Comparison of ENCODE assay signal across 30 cellular contexts in genomic region chr4:9976781-9977180, GRCh38. TPM values are rescaled to one million over a fixed set of nuclear protein-coding genes. Genes with fewer than 3 reads are reported as not detected.
A peak's percentile ranks its signal among the peaks of the same experiment; 100 is the strongest.
DNase-seq lines count a peak whose midpoint lies in the region; ATAC-seq, FAIRE-seq and TF ChIP-seq lines count a peak whose summit lies in the region.
"Had no signal": no experiment of that assay in that cellular context is flagged by ENCODE, and none has a peak within 500 bp of the region (broad histone marks: within the 10 kb centered on the region; RNA-seq: fewer than 3 reads in every experiment).

No MANE protein-coding gene starts in this region.

- CTCF ChIA-PET in activated CD4-positive, alpha-beta memory T cell treated with anti-CD3 and anti-CD28 coated beads, Interleukin-2, amount 10 ng/mL, durations not matched to agents 7 days and 5 days (lab: Charles Lee) = no interaction called here
- CTCF ChIA-PET in activated CD4-positive, alpha-beta memory T cell treated with anti-CD3 and anti-CD28 coated beads for 36 hours (lab: Charles Lee) = no interaction called here
- CTCF ChIA-PET in activated CD8-positive, alpha-beta T cell treated with anti-CD3 and anti-CD28 coated beads, Interleukin-2, amount 10 ng/mL, durations not matched to agents 7 days and 5 days (lab: Charles Lee) = interaction anchor here (1.1 kb wide), 1 partner anchor 38 kb away, joined by 5 read pairs; no protein-coding TSS in a partner anchor

- FAIRE-seq in bronchial epithelial cell (lab: Jason Lieb, UNC) = peak; percentile 40
- no peak for FAIRE-seq in urothelium cell line (lab: Jason Lieb, UNC)
- FAIRE-seq: GM12891 had no signal

- no peak for TF ChIP-seq CTCF in bronchial epithelial cell (IDR thresholded peaks at IDR 0.05; ENCODE audit: insufficient read depth, low read length, severe bottlenecking)

- intact Hi-C loops in activated CD4-positive, alpha-beta memory T cell treated with anti-CD3 and anti-CD28 coated beads for 36 hours (cut with micrococcal nuclease) = no loop called here

- DNase-seq in activated CD4-positive, alpha-beta memory T cell treated with anti-CD3 and anti-CD28 coated beads, Interleukin-2, amount 10 ng/mL, durations not matched to agents 7 days and 5 days = peak; percentile 21
- DNase-seq in activated CD4-positive, alpha-beta memory T cell treated with anti-CD3 and anti-CD28 coated beads for 36 hours = no peak
- peak; percentile 33 for DNase-seq in activated CD8-positive, alpha-beta T cell treated with anti-CD3 and anti-CD28 coated beads, Interleukin-2, amount 10 ng/mL, durations not matched to agents 7 days and 5 days
- no peak for DNase-seq in bronchial epithelial cell (ENCODE audit: low read depth)
- peak in 1 of 2 donors; percentile 45 for DNase-seq in stimulated activated effector memory CD8-positive, alpha-beta T cell treated with anti-CD3 and anti-CD28 coated beads, Interleukin-12 subunit alpha, Interleukin-12 subunit beta, amount 100 ng/mL, for 72 hours (ENCODE audit: low spot score in 2 of 2)
- DNase-seq in urothelium cell line (ENCODE audit: low spot score) = no peak
- DNase-seq: 8988T; ACHN; BE2C; CD8-positive, alpha-beta memory T cell; DMS 273 treated with DMSO at 0.1 percent for 48 hours; DMS79; EL; GDM1; GOT3; HCEC 1CT; NCI-H1048; NCI-H1417; NCI-H1694 treated with DMSO at 0.1 percent for 48 hours; NCI-H2081; NCI-H2227 treated with DMSO at 0.1 percent for 48 hours; NCI-H526 treated with DMSO at 0.1 percent for 48 hours; SHP77 treated with DMSO at 0.1 percent for 48 hours had no signal

- peaks cover 17% of the 10 kb centered on the region for H3K4me1 Mint-ChIP-seq in activated CD4-positive, alpha-beta memory T cell treated with anti-CD3 and anti-CD28 coated beads, Interleukin-2, amount 10 ng/mL, durations not matched to agents 7 days and 5 days
- H3K4me1 Mint-ChIP-seq in activated CD4-positive, alpha-beta memory T cell treated with anti-CD3 and anti-CD28 coated beads for 36 hours (ENCODE audit: low read depth) = no peaks in the 10 kb centered on the region
- H3K4me1 Mint-ChIP-seq in activated CD8-positive, alpha-beta T cell treated with anti-CD3 and anti-CD28 coated beads, Interleukin-2, amount 10 ng/mL, durations not matched to agents 7 days and 5 days (ENCODE audit: low read depth) = peaks cover 29% of the 10 kb centered on the region
- H3K4me1 Mint-ChIP-seq in stimulated activated effector memory CD8-positive, alpha-beta T cell treated with anti-CD3 and anti-CD28 coated beads, Interleukin-12 subunit alpha, Interleukin-12 subunit beta, amount 100 ng/mL, for 72 hours = no peaks in the 10 kb centered on the region
- H3K4me1 Mint-ChIP-seq: CD14-positive monocyte; CD8-positive, alpha-beta memory T cell had no signal

- no peaks in the 10 kb centered on the region for H3K27me3 ChIP-seq in bronchial epithelial cell (ENCODE audit: control insufficient read depth, insufficient read depth, low read length)
- H3K27me3 ChIP-seq: BE2C had no signal

- H3K36me3 Mint-ChIP-seq in activated CD4-positive, alpha-beta memory T cell treated with anti-CD3 and anti-CD28 coated beads, Interleukin-2, amount 10 ng/mL, durations not matched to agents 7 days and 5 days (ENCODE audit: low read depth) = peaks cover 19% of the 10 kb centered on the region
- H3K36me3 Mint-ChIP-seq in activated CD4-positive, alpha-beta memory T cell treated with anti-CD3 and anti-CD28 coated beads for 36 hours = peaks cover 3% of the 10 kb centered on the region
- H3K36me3 Mint-ChIP-seq in activated CD8-positive, alpha-beta T cell treated with anti-CD3 and anti-CD28 coated beads, Interleukin-2, amount 10 ng/mL, durations not matched to agents 7 days and 5 days (ENCODE audit: low read depth) = peaks cover 21% of the 10 kb centered on the region
- no peaks in the 10 kb centered on the region for H3K36me3 Mint-ChIP-seq in stimulated activated effector memory CD8-positive, alpha-beta T cell treated with anti-CD3 and anti-CD28 coated beads, Interleukin-12 subunit alpha, Interleukin-12 subunit beta, amount 100 ng/mL, for 72 hours

- POLR2A ChIA-PET in activated CD4-positive, alpha-beta memory T cell treated with anti-CD3 and anti-CD28 coated beads, Interleukin-2, amount 10 ng/mL, durations not matched to agents 7 days and 5 days (lab: Charles Lee) = interaction anchor here (1.5 kb wide), 1 partner anchor 27 kb away, joined by 4 read pairs; no protein-coding TSS in a partner anchor
- POLR2A ChIA-PET in activated CD4-positive, alpha-beta memory T cell treated with anti-CD3 and anti-CD28 coated beads for 36 hours (lab: Charles Lee) = no interaction called here
- POLR2A ChIA-PET in activated CD8-positive, alpha-beta T cell treated with anti-CD3 and anti-CD28 coated beads, Interleukin-2, amount 10 ng/mL, durations not matched to agents 7 days and 5 days (lab: Charles Lee) = no interaction called here

- no peak overlapping the region for H3K4me3 ChIP-seq in bronchial epithelial cell (ENCODE audit: low read depth, low read length)

- H3K4me3 Mint-ChIP-seq in activated CD4-positive, alpha-beta memory T cell treated with anti-CD3 and anti-CD28 coated beads, Interleukin-2, amount 10 ng/mL, durations not matched to agents 7 days and 5 days = no peak overlapping the region
- H3K4me3 Mint-ChIP-seq in activated CD4-positive, alpha-beta memory T cell treated with anti-CD3 and anti-CD28 coated beads for 36 hours = no peak overlapping the region
- no peak overlapping the region for H3K4me3 Mint-ChIP-seq in activated CD8-positive, alpha-beta T cell treated with anti-CD3 and anti-CD28 coated beads, Interleukin-2, amount 10 ng/mL, durations not matched to agents 7 days and 5 days
- H3K4me3 Mint-ChIP-seq in stimulated activated effector memory CD8-positive, alpha-beta T cell treated with anti-CD3 and anti-CD28 coated beads, Interleukin-12 subunit alpha, Interleukin-12 subunit beta, amount 100 ng/mL, for 72 hours = no peak overlapping the region
- H3K4me3 Mint-ChIP-seq: CD14-positive monocyte; CD8-positive, alpha-beta memory T cell had no signal

- no peak overlapping the region for H3K27ac Mint-ChIP-seq in activated CD4-positive, alpha-beta memory T cell treated with anti-CD3 and anti-CD28 coated beads, Interleukin-2, amount 10 ng/mL, durations not matched to agents 7 days and 5 days
- H3K27ac Mint-ChIP-seq in activated CD4-positive, alpha-beta memory T cell treated with anti-CD3 and anti-CD28 coated beads for 36 hours = no peak overlapping the region
- peak overlapping the region; percentile 22 for H3K27ac Mint-ChIP-seq in activated CD8-positive, alpha-beta T cell treated with anti-CD3 and anti-CD28 coated beads, Interleukin-2, amount 10 ng/mL, durations not matched to agents 7 days and 5 days
- H3K27ac Mint-ChIP-seq in stimulated activated effector memory CD8-positive, alpha-beta T cell treated with anti-CD3 and anti-CD28 coated beads, Interleukin-12 subunit alpha, Interleukin-12 subunit beta, amount 100 ng/mL, for 72 hours = no peak overlapping the region
- H3K27ac Mint-ChIP-seq: CD8-positive, alpha-beta memory T cell had no signal

- peaks cover 13% of the 10 kb centered on the region for H3K36me3 ChIP-seq in bronchial epithelial cell (ENCODE audit: control insufficient read depth, insufficient read depth, low read length)
- H3K36me3 ChIP-seq: BE2C had no signal

- ATAC-seq in activated CD8-positive, alpha-beta T cell treated with anti-CD3 and anti-CD28 coated beads, Interleukin-2, amount 10 ng/mL, durations not matched to agents 7 days and 5 days = peak; percentile 51
- peak; percentile 61 for ATAC-seq in stimulated activated effector memory CD8-positive, alpha-beta T cell treated with anti-CD3 and anti-CD28 coated beads, Interleukin-12 subunit alpha, Interleukin-12 subunit beta, amount 100 ng/mL, for 72 hours
- ATAC-seq in HG03139 (IDR thresholded peaks at IDR 0.05; ENCODE audit: unreplicated experiment) (no peak), GM19035 (IDR thresholded peaks at IDR 0.05; ENCODE audit: unreplicated experiment) (no peak)
- ATAC-seq: Panc1 had no signal

- H3K27me3 Mint-ChIP-seq in activated CD4-positive, alpha-beta memory T cell treated with anti-CD3 and anti-CD28 coated beads, Interleukin-2, amount 10 ng/mL, durations not matched to agents 7 days and 5 days = no peaks in the 10 kb centered on the region
- H3K27me3 Mint-ChIP-seq in activated CD4-positive, alpha-beta memory T cell treated with anti-CD3 and anti-CD28 coated beads for 36 hours = no peaks in the 10 kb centered on the region
- no peaks in the 10 kb centered on the region for H3K27me3 Mint-ChIP-seq in activated CD8-positive, alpha-beta T cell treated with anti-CD3 and anti-CD28 coated beads, Interleukin-2, amount 10 ng/mL, durations not matched to agents 7 days and 5 days (ENCODE audit: low read depth)
- H3K27me3 Mint-ChIP-seq: CD8-positive, alpha-beta memory T cell had no signal

- peaks cover 22% of the 10 kb centered on the region for H3K9me3 Mint-ChIP-seq in activated CD4-positive, alpha-beta memory T cell treated with anti-CD3 and anti-CD28 coated beads, Interleukin-2, amount 10 ng/mL, durations not matched to agents 7 days and 5 days
- H3K9me3 Mint-ChIP-seq in activated CD4-positive, alpha-beta memory T cell treated with anti-CD3 and anti-CD28 coated beads for 36 hours = peaks cover 9% of the 10 kb centered on the region
- peaks cover 28% of the 10 kb centered on the region for H3K9me3 Mint-ChIP-seq in activated CD8-positive, alpha-beta T cell treated with anti-CD3 and anti-CD28 coated beads, Interleukin-2, amount 10 ng/mL, durations not matched to agents 7 days and 5 days (ENCODE audit: insufficient read depth)
- peaks cover 12% of the 10 kb centered on the region for H3K9me3 Mint-ChIP-seq in stimulated activated effector memory CD8-positive, alpha-beta T cell treated with anti-CD3 and anti-CD28 coated beads, Interleukin-12 subunit alpha, Interleukin-12 subunit beta, amount 100 ng/mL, for 72 hours

RNA-seq across cellular contexts. Expression of gene SLC2A9, which starts 44.5 kb away (rescaled TPM):
- total RNA-seq in activated CD4-positive, alpha-beta memory T cell treated with anti-CD3 and anti-CD28 coated beads, Interleukin-2, amount 10 ng/mL, durations not matched to agents 7 days and 5 days = under 1 TPM; 0.55 to 0.83 TPM
- under 1 TPM; 0.10 to 0.65 TPM for total RNA-seq in activated CD4-positive, alpha-beta memory T cell treated with anti-CD3 and anti-CD28 coated beads for 36 hours
- total RNA-seq in activated CD8-positive, alpha-beta T cell treated with anti-CD3 and anti-CD28 coated beads, Interleukin-2, amount 10 ng/mL, durations not matched to agents 7 days and 5 days = 1 to 10 TPM; 1.3 to 1.7 TPM
- 29.7 and 71.0 TPM in 2 replicates for total RNA-seq in bronchial epithelial cell
- total RNA-seq: NCI-H460, OCI-LY7 had no signal

Comparison
In these comparisons a context has a peak if more than half of its experiments do, and no peak if none do; other contexts are left out.
1. DNase-seq: peak in activated CD4-positive, alpha-beta memory T cell treated with anti-CD3 and anti-CD28 coated beads, Interleukin-2, amount 10 ng/mL, durations not matched to agents 7 days and 5 days (single experiment) and activated CD8-positive, alpha-beta T cell treated with anti-CD3 and anti-CD28 coated beads, Interleukin-2, amount 10 ng/mL, durations not matched to agents 7 days and 5 days (single experiment); none in activated CD4-positive, alpha-beta memory T cell treated with anti-CD3 and anti-CD28 coated beads for 36 hours (single experiment), bronchial epithelial cell (single experiment) and urothelium cell line (single experiment).
2. ATAC-seq: peak in activated CD8-positive, alpha-beta T cell treated with anti-CD3 and anti-CD28 coated beads, Interleukin-2, amount 10 ng/mL, durations not matched to agents 7 days and 5 days (single experiment) and stimulated activated effector memory CD8-positive, alpha-beta T cell treated with anti-CD3 and anti-CD28 coated beads, Interleukin-12 subunit alpha, Interleukin-12 subunit beta, amount 100 ng/mL, for 72 hours (single experiment); none in HG03139 (single experiment) and GM19035 (single experiment).
3. RNA of gene SLC2A9, which starts 44.5 kb away (total RNA-seq): 29.7 to 71.0 TPM in bronchial epithelial cell; 1.3 to 1.7 TPM in activated CD8-positive, alpha-beta T cell treated with anti-CD3 and anti-CD28 coated beads, Interleukin-2, amount 10 ng/mL, durations not matched to agents 7 days and 5 days, 0.55 to 0.83 TPM in activated CD4-positive, alpha-beta memory T cell treated with anti-CD3 and anti-CD28 coated beads, Interleukin-2, amount 10 ng/mL, durations not matched to agents 7 days and 5 days and 0.10 to 0.65 TPM in activated CD4-positive, alpha-beta memory T cell treated with anti-CD3 and anti-CD28 coated beads for 36 hours; every median in the first group is over 10 times any median in the second.